In the genomic region with DNA sequence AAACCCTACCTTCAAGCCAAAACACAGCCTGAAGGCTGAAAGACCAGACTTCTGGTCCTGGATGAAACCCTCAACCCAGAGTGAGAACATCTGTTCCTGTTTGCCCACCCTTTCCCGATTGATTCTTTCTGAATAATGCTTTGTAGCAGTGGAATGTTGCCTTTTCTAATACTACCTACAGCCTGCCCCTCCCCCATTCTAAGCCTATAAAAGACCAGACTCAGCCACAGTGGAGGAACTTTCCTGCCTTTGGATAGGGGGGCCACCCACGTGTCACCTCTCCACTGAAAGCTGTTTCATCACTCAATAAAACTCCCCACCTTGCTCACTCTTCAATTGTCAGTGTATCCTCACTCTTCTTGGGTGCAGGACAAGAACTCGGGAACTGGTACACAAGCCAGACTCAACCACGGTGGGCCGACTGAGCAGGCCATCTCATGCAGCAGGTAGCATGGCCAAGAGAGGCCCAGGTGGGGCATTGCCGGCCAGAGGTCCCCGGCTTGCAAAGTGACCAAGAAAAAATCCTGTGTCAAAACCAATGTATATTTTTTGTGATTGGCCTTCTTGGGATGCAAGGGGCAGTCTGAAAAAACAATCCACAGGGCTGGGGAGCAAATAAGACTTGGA, we compare ENCODE assay signal across 1 cellular context.
TF ChIP-seq lines count a peak whose summit lies in the region.

No MANE protein-coding gene starts in this region.

TF ChIP-seq in H1, 55 proteins besides CTCF, POLR2A, EP300 and RAD21:
- no peak for TF ChIP-seq CBX5 (IDR thresholded peaks at IDR 0.05; ENCODE audit: low read depth, low read length)
- TF ChIP-seq ASH2L (IDR thresholded peaks at IDR 0.05; ENCODE audit: low read length) = no peak
- TF ChIP-seq, protein P1, sequence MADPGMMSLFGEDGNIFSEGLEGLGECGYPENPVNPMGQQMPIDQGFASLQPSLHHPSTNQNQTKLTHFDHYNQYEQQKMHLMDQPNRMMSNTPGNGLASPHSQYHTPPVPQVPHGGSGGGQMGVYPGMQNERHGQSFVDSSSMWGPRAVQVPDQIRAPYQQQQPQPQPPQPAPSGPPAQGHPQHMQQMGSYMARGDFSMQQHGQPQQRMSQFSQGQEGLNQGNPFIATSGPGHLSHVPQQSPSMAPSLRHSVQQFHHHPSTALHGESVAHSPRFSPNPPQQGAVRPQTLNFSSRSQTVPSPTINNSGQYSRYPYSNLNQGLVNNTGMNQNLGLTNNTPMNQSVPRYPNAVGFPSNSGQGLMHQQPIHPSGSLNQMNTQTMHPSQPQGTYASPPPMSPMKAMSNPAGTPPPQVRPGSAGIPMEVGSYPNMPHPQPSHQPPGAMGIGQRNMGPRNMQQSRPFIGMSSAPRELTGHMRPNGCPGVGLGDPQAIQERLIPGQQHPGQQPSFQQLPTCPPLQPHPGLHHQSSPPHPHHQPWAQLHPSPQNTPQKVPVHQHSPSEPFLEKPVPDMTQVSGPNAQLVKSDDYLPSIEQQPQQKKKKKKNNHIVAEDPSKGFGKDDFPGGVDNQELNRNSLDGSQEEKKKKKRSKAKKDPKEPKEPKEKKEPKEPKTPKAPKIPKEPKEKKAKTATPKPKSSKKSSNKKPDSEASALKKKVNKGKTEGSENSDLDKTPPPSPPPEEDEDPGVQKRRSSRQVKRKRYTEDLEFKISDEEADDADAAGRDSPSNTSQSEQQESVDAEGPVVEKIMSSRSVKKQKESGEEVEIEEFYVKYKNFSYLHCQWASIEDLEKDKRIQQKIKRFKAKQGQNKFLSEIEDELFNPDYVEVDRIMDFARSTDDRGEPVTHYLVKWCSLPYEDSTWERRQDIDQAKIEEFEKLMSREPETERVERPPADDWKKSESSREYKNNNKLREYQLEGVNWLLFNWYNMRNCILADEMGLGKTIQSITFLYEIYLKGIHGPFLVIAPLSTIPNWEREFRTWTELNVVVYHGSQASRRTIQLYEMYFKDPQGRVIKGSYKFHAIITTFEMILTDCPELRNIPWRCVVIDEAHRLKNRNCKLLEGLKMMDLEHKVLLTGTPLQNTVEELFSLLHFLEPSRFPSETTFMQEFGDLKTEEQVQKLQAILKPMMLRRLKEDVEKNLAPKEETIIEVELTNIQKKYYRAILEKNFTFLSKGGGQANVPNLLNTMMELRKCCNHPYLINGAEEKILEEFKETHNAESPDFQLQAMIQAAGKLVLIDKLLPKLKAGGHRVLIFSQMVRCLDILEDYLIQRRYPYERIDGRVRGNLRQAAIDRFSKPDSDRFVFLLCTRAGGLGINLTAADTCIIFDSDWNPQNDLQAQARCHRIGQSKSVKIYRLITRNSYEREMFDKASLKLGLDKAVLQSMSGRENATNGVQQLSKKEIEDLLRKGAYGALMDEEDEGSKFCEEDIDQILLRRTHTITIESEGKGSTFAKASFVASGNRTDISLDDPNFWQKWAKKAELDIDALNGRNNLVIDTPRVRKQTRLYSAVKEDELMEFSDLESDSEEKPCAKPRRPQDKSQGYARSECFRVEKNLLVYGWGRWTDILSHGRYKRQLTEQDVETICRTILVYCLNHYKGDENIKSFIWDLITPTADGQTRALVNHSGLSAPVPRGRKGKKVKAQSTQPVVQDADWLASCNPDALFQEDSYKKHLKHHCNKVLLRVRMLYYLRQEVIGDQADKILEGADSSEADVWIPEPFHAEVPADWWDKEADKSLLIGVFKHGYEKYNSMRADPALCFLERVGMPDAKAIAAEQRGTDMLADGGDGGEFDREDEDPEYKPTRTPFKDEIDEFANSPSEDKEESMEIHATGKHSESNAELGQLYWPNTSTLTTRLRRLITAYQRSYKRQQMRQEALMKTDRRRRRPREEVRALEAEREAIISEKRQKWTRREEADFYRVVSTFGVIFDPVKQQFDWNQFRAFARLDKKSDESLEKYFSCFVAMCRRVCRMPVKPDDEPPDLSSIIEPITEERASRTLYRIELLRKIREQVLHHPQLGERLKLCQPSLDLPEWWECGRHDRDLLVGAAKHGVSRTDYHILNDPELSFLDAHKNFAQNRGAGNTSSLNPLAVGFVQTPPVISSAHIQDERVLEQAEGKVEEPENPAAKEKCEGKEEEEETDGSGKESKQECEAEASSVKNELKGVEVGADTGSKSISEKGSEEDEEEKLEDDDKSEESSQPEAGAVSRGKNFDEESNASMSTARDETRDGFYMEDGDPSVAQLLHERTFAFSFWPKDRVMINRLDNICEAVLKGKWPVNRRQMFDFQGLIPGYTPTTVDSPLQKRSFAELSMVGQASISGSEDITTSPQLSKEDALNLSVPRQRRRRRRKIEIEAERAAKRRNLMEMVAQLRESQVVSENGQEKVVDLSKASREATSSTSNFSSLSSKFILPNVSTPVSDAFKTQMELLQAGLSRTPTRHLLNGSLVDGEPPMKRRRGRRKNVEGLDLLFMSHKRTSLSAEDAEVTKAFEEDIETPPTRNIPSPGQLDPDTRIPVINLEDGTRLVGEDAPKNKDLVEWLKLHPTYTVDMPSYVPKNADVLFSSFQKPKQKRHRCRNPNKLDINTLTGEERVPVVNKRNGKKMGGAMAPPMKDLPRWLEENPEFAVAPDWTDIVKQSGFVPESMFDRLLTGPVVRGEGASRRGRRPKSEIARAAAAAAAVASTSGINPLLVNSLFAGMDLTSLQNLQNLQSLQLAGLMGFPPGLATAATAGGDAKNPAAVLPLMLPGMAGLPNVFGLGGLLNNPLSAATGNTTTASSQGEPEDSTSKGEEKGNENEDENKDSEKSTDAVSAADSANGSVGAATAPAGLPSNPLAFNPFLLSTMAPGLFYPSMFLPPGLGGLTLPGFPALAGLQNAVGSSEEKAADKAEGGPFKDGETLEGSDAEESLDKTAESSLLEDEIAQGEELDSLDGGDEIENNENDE (IDR thresholded peaks at IDR 0.05; ENCODE audit: insufficient replicate concordance, low read length) = no peak
- no peak for TF ChIP-seq CEBPB (IDR thresholded peaks at IDR 0.05; ENCODE audit: low read depth, low read length)
- no peak for TF ChIP-seq TEAD4 (IDR thresholded peaks at IDR 0.05; ENCODE audit: low read depth, low read length)
- no peak for TF ChIP-seq NANOG (IDR thresholded peaks at IDR 0.05; ENCODE audit: insufficient read depth, low read depth, low read length, poor library complexity, severe bottlenecking)
- TF ChIP-seq BCL11A (IDR thresholded peaks at IDR 0.05; ENCODE audit: low read depth in 2 of 2, low read length in 2 of 2) = no peak
- TF ChIP-seq SP4 (IDR thresholded peaks at IDR 0.05; ENCODE audit: low read length) = no peak
- no peak for TF ChIP-seq JUN (IDR thresholded peaks at IDR 0.05; ENCODE audit: low read depth, low read length)
